ENCODE assay signal across 21 cellular contexts in genomic region chr5:109273594-109273993, GRCh38.
DNase-seq lines count a peak whose midpoint lies in the region; ATAC-seq, FAIRE-seq and TF ChIP-seq lines count a peak whose summit lies in the region.
"Had no signal": no experiment of that assay in that cellular context is flagged by ENCODE, and none has a peak within 500 bp of the region (broad histone marks: within the 10 kb centered on the region; RNA-seq: fewer than 3 reads in every experiment).

No MANE protein-coding gene starts in this region.

- BruUV-seq in GM12878 (replicated peaks; lab: Mats Ljungman, UMichigan) = no TSS peak

- H3K4me1 ChIP-seq in GM12878 (ENCODE audit: control insufficient read depth, insufficient read depth, low read length) (no peaks in the 10 kb centered on the region), foreskin keratinocyte (no peaks in the 10 kb centered on the region), transverse colon (no peaks in the 10 kb centered on the region)
- H3K4me1 ChIP-seq: A549; BLaER1 treated with 17β-estradiol and CSF1 and Interleukin-3, amounts not matched to agents 10 nM and 100 nM; Caco-2 had no signal

- in situ Hi-C loops in GM12878 (cut with MboI) = no loop called here
- in situ Hi-C loops in transverse colon (cut with MboI; ENCODE audit: low pct_ligation_motif_present in 1 of 4, low pct_unique_long_range_greater_than_20kb in 1 of 4, low sequenced_read_pairs in 3 of 4) = no loop called here

- H3K27ac ChIP-seq in GM12878 (ENCODE audit: control insufficient read depth, insufficient read depth) = no peak overlapping the region
- no peak overlapping the region for H3K27ac ChIP-seq in foreskin keratinocyte
- no peak overlapping the region for H3K27ac ChIP-seq in transverse colon
- H3K27ac ChIP-seq: A549; BLaER1 treated with 17β-estradiol and CSF1 and Interleukin-3, amounts not matched to agents 10 nM and 100 nM; C4-2B had no signal

- DNase-seq in GM12878 (ENCODE audit: low read depth, low spot score) = no peak
- no peak for DNase-seq in frontal cortex (ENCODE audit: low spot score in 2 of 2)
- no peak for DNase-seq in foreskin keratinocyte
- DNase-seq in transverse colon = no peak
- DNase-seq: 8988T; AML-193; Caco-2; Calu3; CD4-positive, alpha-beta T cell; CD8-positive, alpha-beta T cell; DMS79 treated with DMSO at 0.1 percent for 48 hours; GDM1 had no signal

- POLR2A ChIA-PET in GM12878 (lab: Charles Lee) = no interaction called here

- TF ChIP-seq POLR2A in GM12878 (IDR thresholded peaks at IDR 0.05; ENCODE audit: low read depth, low read length) (no peak), transverse colon (IDR thresholded peaks at IDR 0.05) (no peak)

- no peak overlapping the region for H2AFZ ChIP-seq in GM12878 (ENCODE audit: control insufficient read depth, low read depth, low read length)

- H3K79me2 ChIP-seq in GM12878 (ENCODE audit: control insufficient read depth, insufficient read depth, low read length) = no peaks in the 10 kb centered on the region

- H3K36me3 ChIP-seq in GM12878 (ENCODE audit: control insufficient read depth in 2 of 2, insufficient read depth in 2 of 2, low read length in 1 of 2) (no peaks in the 10 kb centered on the region), transverse colon (no peaks in the 10 kb centered on the region)
- H3K36me3 ChIP-seq: BLaER1 treated with 17β-estradiol and CSF1 and Interleukin-3, amounts not matched to agents 10 nM and 100 nM had no signal

- RAD21 ChIA-PET in GM12878 (lab: Charles Lee; ENCODE audit: unreplicated experiment) = no interaction called here

- no peak overlapping the region for H3K4me2 ChIP-seq in GM12878 (ENCODE audit: control insufficient read depth, insufficient read depth)
- H3K4me2 ChIP-seq: A549; BLaER1 treated with 17β-estradiol and CSF1 and Interleukin-3, amounts not matched to agents 10 nM and 100 nM had no signal

- H3K9me3 ChIP-seq in GM12878 (replicated peaks; ENCODE audit: control insufficient read depth, insufficient read depth, low read length) (no peaks in the 10 kb centered on the region), transverse colon (no peaks in the 10 kb centered on the region)
- H3K9me3 ChIP-seq: A549 had no signal

- no peaks in the 10 kb centered on the region for H4K20me1 ChIP-seq in GM12878 (ENCODE audit: control insufficient read depth, insufficient read depth)
- H4K20me1 ChIP-seq: BLaER1 treated with 17β-estradiol and CSF1 and Interleukin-3, amounts not matched to agents 10 nM and 100 nM had no signal

- ATAC-seq in GM12878 = no peak
- no peak for ATAC-seq in GM19023 (IDR thresholded peaks at IDR 0.05; ENCODE audit: unreplicated experiment)
- ATAC-seq in GM19452 (IDR thresholded peaks at IDR 0.05; ENCODE audit: unreplicated experiment) = no peak
- ATAC-seq in foreskin keratinocyte = no peak
- ATAC-seq: A549; CD8-positive, alpha-beta T cell had no signal

- H3K27me3 ChIP-seq in GM12878 (replicated peaks in 1 of 2; ENCODE audit: control insufficient read depth in 2 of 2, insufficient read depth in 2 of 2, low read length in 1 of 2) (no peaks in the 10 kb centered on the region), foreskin keratinocyte (peaks cover 9% of the 10 kb centered on the region), transverse colon (no peaks in the 10 kb centered on the region)
- H3K27me3 ChIP-seq: BLaER1 treated with 17β-estradiol and CSF1 and Interleukin-3, amounts not matched to agents 10 nM and 100 nM had no signal

- intact Hi-C loops in GM12878 (cut with micrococcal nuclease; ENCODE audit: unreplicated experiment) (no loop called here), transverse colon (cut with DNase I; ENCODE audit: low total_unique reads) (no loop called here)

- FAIRE-seq in A204.1 (lab: Jason Lieb, UNC) = peak; percentile 14
- FAIRE-seq in G401.6 (lab: Jason Lieb, UNC) = peak; percentile 30
- FAIRE-seq in GM12878 (lab: Jason Lieb, UNC) = no peak
- FAIRE-seq in frontal cortex (lab: Jason Lieb, UNC) = peak; percentile 67
- FAIRE-seq: A549, D721Med, GM12891 had no signal

- TF ChIP-seq RAD21 in GM12878 (IDR thresholded peaks at IDR 0.05; ENCODE audit: insufficient read depth, low read depth, low read length) = no peak

- TF ChIP-seq EP300 in GM12878 (IDR thresholded peaks at IDR 0.05; ENCODE audit: borderline replicate concordance in 1 of 2, control insufficient read depth in 1 of 2, low read depth in 2 of 2, low read length in 2 of 2) (no peak), transverse colon (IDR thresholded peaks at IDR 0.05; ENCODE audit: low read depth) (no peak)

- no peak overlapping the region for H3K9ac ChIP-seq in GM12878 (ENCODE audit: control insufficient read depth, insufficient read depth, low read length)
- H3K9ac ChIP-seq: BLaER1 treated with 17β-estradiol and CSF1 and Interleukin-3, amounts not matched to agents 10 nM and 100 nM had no signal

- SMC1A ChIA-PET in GM12878 (lab: Charles Lee; ENCODE audit: uncharacterized antibody, unreplicated experiment) = no interaction called here

- no peak for TF ChIP-seq CTCF in GM12878 (IDR thresholded peaks at IDR 0.05 in 2 of 3, conservative IDR thresholded peaks at IDR 0.05 in 1 of 3; ENCODE audit: control insufficient read depth in 2 of 3, extremely low read depth in 1 of 3, insufficient read depth in 1 of 3, low read depth in 3 of 3, low read length in 3 of 3)
- TF ChIP-seq CTCF in foreskin keratinocyte (conservative IDR thresholded peaks at IDR 0.05) = no peak
- no peak for TF ChIP-seq CTCF in transverse colon (IDR thresholded peaks at IDR 0.05)

- CTCF ChIA-PET in GM12878 (lab: Yijun Ruan, JAX) = no interaction called here

- H3K4me3 ChIP-seq in GM12878 (no peak overlapping the region), transverse colon (no peak overlapping the region)
- H3K4me3 ChIP-seq: A549; BLaER1 treated with 17β-estradiol and CSF1 and Interleukin-3, amounts not matched to agents 10 nM and 100 nM had no signal

TF ChIP-seq in GM12878, 131 proteins besides CTCF, POLR2A, EP300 and RAD21:
- TF ChIP-seq ATF7 (IDR thresholded peaks at IDR 0.05; ENCODE audit: low read depth) = peak; percentile 44; the same call in 1 of the 2 replicates
- no peak for TF ChIP-seq TCF12 (IDR thresholded peaks at IDR 0.05; ENCODE audit: low read depth, low read length)
- no peak for TF ChIP-seq TAF1 (IDR thresholded peaks at IDR 0.05; ENCODE audit: borderline replicate concordance, low read depth, low read length)
- no peak for TF ChIP-seq RELB (IDR thresholded peaks at IDR 0.05; ENCODE audit: low read depth)
- no peak for TF ChIP-seq NRF1 (conservative IDR thresholded peaks at IDR 0.05; ENCODE audit: low read depth, low read length)
- TF ChIP-seq, protein P1, sequence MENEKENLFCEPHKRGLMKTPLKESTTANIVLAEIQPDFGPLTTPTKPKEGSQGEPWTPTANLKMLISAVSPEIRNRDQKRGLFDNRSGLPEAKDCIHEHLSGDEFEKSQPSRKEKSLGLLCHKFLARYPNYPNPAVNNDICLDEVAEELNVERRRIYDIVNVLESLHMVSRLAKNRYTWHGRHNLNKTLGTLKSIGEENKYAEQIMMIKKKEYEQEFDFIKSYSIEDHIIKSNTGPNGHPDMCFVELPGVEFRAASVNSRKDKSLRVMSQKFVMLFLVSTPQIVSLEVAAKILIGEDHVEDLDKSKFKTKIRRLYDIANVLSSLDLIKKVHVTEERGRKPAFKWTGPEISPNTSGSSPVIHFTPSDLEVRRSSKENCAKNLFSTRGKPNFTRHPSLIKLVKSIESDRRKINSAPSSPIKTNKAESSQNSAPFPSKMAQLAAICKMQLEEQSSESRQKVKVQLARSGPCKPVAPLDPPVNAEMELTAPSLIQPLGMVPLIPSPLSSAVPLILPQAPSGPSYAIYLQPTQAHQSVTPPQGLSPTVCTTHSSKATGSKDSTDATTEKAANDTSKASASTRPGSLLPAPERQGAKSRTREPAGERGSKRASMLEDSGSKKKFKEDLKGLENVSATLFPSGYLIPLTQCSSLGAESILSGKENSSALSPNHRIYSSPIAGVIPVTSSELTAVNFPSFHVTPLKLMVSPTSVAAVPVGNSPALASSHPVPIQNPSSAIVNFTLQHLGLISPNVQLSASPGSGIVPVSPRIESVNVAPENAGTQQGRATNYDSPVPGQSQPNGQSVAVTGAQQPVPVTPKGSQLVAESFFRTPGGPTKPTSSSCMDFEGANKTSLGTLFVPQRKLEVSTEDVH (IDR thresholded peaks at IDR 0.05; ENCODE audit: low read depth, partially characterized antibody) = no peak
